29 cellular contexts compared by ENCODE assay signal in the genomic region with DNA sequence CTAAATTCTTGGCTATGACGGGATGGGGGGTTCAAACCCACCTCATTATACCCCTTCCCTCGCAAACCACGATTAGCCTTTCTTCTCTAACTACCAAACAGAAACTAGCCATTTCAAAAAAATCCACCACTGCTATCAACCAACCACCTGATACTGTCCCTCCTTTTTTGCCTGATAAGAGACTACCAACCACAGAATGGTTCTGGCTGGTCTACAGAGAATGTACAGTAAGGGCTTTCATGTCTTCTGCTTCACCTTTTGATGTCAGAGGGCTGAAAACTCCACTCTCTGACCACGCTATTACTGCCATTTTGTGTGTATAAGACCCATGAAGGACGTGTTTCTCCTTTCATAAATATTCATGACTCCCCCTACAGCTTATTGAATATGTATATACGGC. TPM values are rescaled to one million over a fixed set of nuclear protein-coding genes. Genes with fewer than 3 reads are reported as not detected.
"Had no signal": no experiment of that assay in that cellular context is flagged by ENCODE, and none has a peak within 500 bp of the region (broad histone marks: within the 10 kb centered on the region; RNA-seq: fewer than 3 reads in every experiment).

No MANE protein-coding gene starts in this region.

- H3K9me3 ChIP-seq: esophagus squamous epithelium, gastrocnemius medialis, heart right ventricle, left lung, lower lobe of right lung, mucosa of descending colon had no signal

- H3K27ac ChIP-seq: epithelial cell of prostate, esophagus squamous epithelium, gastrocnemius medialis, heart right ventricle, left lung, lower lobe of right lung had no signal

- DNase-seq: cortex of kidney; effector CD8-positive, alpha-beta T cell; effector memory CD8-positive, alpha-beta T cell; endodermal cell; erythroblast; esophagus squamous epithelium; foreskin fibroblast; foreskin melanocyte; gastrocnemius medialis; glutamatergic neuron; head of caudate nucleus; heart right ventricle; hippocampal formation; left cardiac atrium; left lung; left ventricle myocardium superior; lower lobe of right lung; mesenchymal stem cell; mucosa of descending colon; naive B cell; naive thymus-derived CD8-positive, alpha-beta T cell had no signal

- H3K27me3 Mint-ChIP-seq: dendritic cell treated with granulocyte-macrophage colony-stimulating factor and Interleukin-4, amounts not matched to agents 40 ng/mL and 50 ng/mL, for 4 days; effector memory CD8-positive, alpha-beta T cell; naive B cell; naive thymus-derived CD8-positive, alpha-beta T cell had no signal

- H3K36me3 Mint-ChIP-seq: mesothelial cell of epicardium had no signal

- H3K27ac Mint-ChIP-seq: dendritic cell treated with granulocyte-macrophage colony-stimulating factor and Interleukin-4, amounts not matched to agents 40 ng/mL and 50 ng/mL, for 4 days; effector memory CD8-positive, alpha-beta T cell; endodermal cell; mesothelial cell of epicardium; naive thymus-derived CD8-positive, alpha-beta T cell had no signal

- H3K4me3 Mint-ChIP-seq: dendritic cell treated with granulocyte-macrophage colony-stimulating factor and Interleukin-4, amounts not matched to agents 40 ng/mL and 50 ng/mL, for 4 days; effector memory CD8-positive, alpha-beta T cell; endodermal cell; mesothelial cell of epicardium; naive B cell; naive thymus-derived CD8-positive, alpha-beta T cell had no signal

- H3K27me3 ChIP-seq: esophagus squamous epithelium, gastrocnemius medialis, left lung had no signal

- H3K4me1 Mint-ChIP-seq: mesothelial cell of epicardium had no signal

- H3K36me3 ChIP-seq: esophagus squamous epithelium, gastrocnemius medialis, heart right ventricle, left lung, lower lobe of right lung had no signal

- ATAC-seq: effector memory CD8-positive, alpha-beta T cell; esophagus mucosa; gastrocnemius medialis; heart right ventricle; left cardiac atrium; left lung; left ventricle myocardium superior; lower lobe of right lung; mucosa of descending colon; naive thymus-derived CD8-positive, alpha-beta T cell had no signal

- H3K4me1 ChIP-seq: esophagus squamous epithelium, gastrocnemius medialis, left lung, lower lobe of right lung had no signal

- H3K9me3 Mint-ChIP-seq: dendritic cell treated with granulocyte-macrophage colony-stimulating factor and Interleukin-4, amounts not matched to agents 40 ng/mL and 50 ng/mL, for 4 days; effector memory CD8-positive, alpha-beta T cell had no signal

- H3K4me3 ChIP-seq: esophagus squamous epithelium, gastrocnemius medialis, heart right ventricle, left lung, lower lobe of right lung, mucosa of descending colon had no signal

RNA-seq across cellular contexts. Expression of gene RIC3, which starts 19.1 kb away (rescaled TPM):
- total RNA-seq: dermis microvascular lymphatic vessel endothelial cell, glomerular endothelial cell, lung microvascular endothelial cell, myocyte had no signal
